ENCODE assay signal across 7 cellular contexts in the genomic region with DNA sequence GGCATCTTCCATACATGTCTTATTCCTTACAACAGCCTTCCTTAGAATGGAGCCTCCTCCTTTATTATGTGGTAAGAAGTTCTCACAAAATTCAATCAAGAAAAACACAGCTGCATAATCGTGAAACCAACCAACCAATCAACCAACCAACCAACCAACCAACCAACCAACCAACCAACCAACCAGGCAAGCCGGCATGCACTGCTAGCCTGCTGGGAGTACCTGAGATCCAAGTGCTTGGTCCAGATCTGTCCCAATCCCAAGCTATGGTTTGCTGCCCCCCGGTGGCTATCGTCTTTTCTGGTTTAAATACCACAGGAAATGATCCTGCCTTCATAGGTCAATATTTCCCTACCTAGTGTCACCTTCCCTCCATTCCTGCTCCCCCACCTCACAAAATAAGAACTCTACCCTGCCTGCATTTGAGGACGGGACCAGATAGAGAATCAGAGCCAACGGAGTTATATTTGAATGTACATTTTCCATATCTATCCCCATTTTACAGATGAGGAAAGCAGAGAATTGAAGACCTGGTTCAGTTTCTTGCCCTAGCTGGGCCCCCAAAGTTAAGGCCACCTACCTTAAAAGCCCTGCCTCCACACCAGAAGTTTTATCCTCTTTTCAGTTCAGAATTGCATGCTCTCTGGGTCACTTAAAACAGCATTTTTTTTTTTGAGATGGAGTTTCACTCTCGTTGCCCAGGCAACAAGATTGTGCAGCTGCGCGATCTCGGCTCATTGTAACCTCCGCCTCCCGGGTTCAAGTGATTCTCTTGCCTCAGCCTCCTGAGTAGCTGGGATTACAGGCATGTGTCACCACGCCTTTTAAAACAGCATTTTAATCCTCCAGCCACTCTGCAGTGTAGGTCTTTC. TPM values are rescaled to one million over a fixed set of nuclear protein-coding genes. Genes with fewer than 3 reads are reported as not detected.
DNase-seq lines count a peak whose midpoint lies in the region; ATAC-seq and TF ChIP-seq lines count a peak whose summit lies in the region.

No MANE protein-coding gene starts in this region.

- H4K20me1 ChIP-seq in mammary epithelial cell (ENCODE audit: insufficient read depth, low read length): no peaks in the 10 kb centered on the region

- ATAC-seq in SK-N-SH treated with all-trans-retinoic acid at 6 μM for 48 hours: peak; percentile 92
- ATAC-seq in GM18498 (IDR thresholded peaks at IDR 0.05; ENCODE audit: unreplicated experiment): no peak

- H3K4me3 ChIP-seq in mammary epithelial cell (replicated peaks in 1 of 3; ENCODE audit: insufficient read depth in 1 of 3, low read depth in 2 of 3, low read length in 3 of 3): no peak overlapping the region
- no peak overlapping the region for H3K4me3 ChIP-seq in kidney epithelial cell (ENCODE audit: low read depth, low read length)

- no TSS peak for BruUV-seq in mammary epithelial cell (replicated peaks; lab: Mats Ljungman, UMichigan)

- H2AFZ ChIP-seq in mammary epithelial cell (ENCODE audit: low read depth, low read length): no peak overlapping the region

- DNase-seq in GM04504 (ENCODE audit: low read depth) (peak; percentile 32), M059J (ENCODE audit: low read depth) (peak; percentile 78), mammary epithelial cell (peak; percentile 63), kidney epithelial cell (ENCODE audit: low read depth) (peak; percentile 23)
- DNase-seq in stimulated activated CD8-positive, alpha-beta memory T cell treated with anti-CD3 and anti-CD28 coated beads, Interleukin-2, amount 100 ng/mL, for 48 hours (ENCODE audit: low read depth in 2 of 2): peak; percentile 30 to 59

- dilution Hi-C loops in mammary epithelial cell (cut with HindIII; ENCODE audit: low sequenced_read_pairs): no loop called here

- no peaks in the 10 kb centered on the region for H3K9me3 ChIP-seq in mammary epithelial cell (replicated peaks; ENCODE audit: insufficient read depth, low read length)

- intact Hi-C loops in mammary epithelial cell (cut with micrococcal nuclease): loop anchor here (1.0 kb wide), 6 partner anchors 35 to 301 kb away; no protein-coding TSS in a partner anchor

- no peak overlapping the region for H3K9ac ChIP-seq in mammary epithelial cell (ENCODE audit: insufficient read depth, low read length)

- TF ChIP-seq CTCF in mammary epithelial cell (conservative IDR thresholded peaks at IDR 0.05 in 1 of 2, IDR thresholded peaks at IDR 0.05 in 1 of 2; ENCODE audit: extremely low read depth in 1 of 2, insufficient read depth in 1 of 2, low read depth in 1 of 2, low read length in 2 of 2): peak; percentile 78 to 80
- peak; percentile 65 for TF ChIP-seq CTCF in kidney epithelial cell (IDR thresholded peaks at IDR 0.05; ENCODE audit: insufficient read depth, low read length, poor library complexity, severe bottlenecking)

- no peak overlapping the region for H3K27ac ChIP-seq in mammary epithelial cell (ENCODE audit: insufficient read depth, low read depth, low read length)

- no peak overlapping the region for H3K4me2 ChIP-seq in mammary epithelial cell (ENCODE audit: insufficient read depth, low read depth, low read length)

- WGBS in mammary epithelial cell (ENCODE audit: low coverage, missing lambda C conversion rate): 54% methylated on average over 12 of the region's 13 CpGs

- CTCF ChIA-PET in mammary epithelial cell (lab: Charles Lee; ENCODE audit: low non-redundant PET): interaction anchor here (0.6 to 0.9 kb wide), 3 partner anchors 96 to 294 kb away, joined by 3 to 6 read pairs (median 5); no protein-coding TSS in a partner anchor

- H3K4me1 ChIP-seq in mammary epithelial cell (ENCODE audit: insufficient read depth, low read length): peaks cover 18% of the 10 kb centered on the region

- H3K79me2 ChIP-seq in mammary epithelial cell (ENCODE audit: insufficient read depth, low read length): no peaks in the 10 kb centered on the region

- H3K27me3 ChIP-seq in mammary epithelial cell (ENCODE audit: insufficient read depth, low read length) (no peaks in the 10 kb centered on the region), kidney epithelial cell (ENCODE audit: control insufficient read depth, insufficient read depth, low read length) (no peaks in the 10 kb centered on the region)

- in situ Hi-C loops in mammary epithelial cell (cut with MboI; ENCODE audit: low sequenced_read_pairs in 2 of 2): loop anchor here in 1 of 2 donors (5.0 kb wide), 1 partner anchor 107 kb away; no protein-coding TSS in a partner anchor

- H3K36me3 ChIP-seq in mammary epithelial cell (ENCODE audit: insufficient read depth, low read length): no peaks in the 10 kb centered on the region
- H3K36me3 ChIP-seq in kidney epithelial cell (ENCODE audit: control insufficient read depth, insufficient read depth, low read length): no peaks in the 10 kb centered on the region

TF ChIP-seq in SK-N-SH treated with all-trans-retinoic acid at 6 μM for 48 hours, 23 proteins besides CTCF, POLR2A, EP300 and RAD21:
- TF ChIP-seq ZNF70 (CRISPR knock-in tag; IDR thresholded peaks at IDR 0.05): no peak
- TF ChIP-seq TOX (CRISPR knock-in tag; IDR thresholded peaks at IDR 0.05; ENCODE audit: borderline replicate concordance): no peak
- no peak for TF ChIP-seq ISL1 (CRISPR knock-in tag; IDR thresholded peaks at IDR 0.05)
- TF ChIP-seq ZFP30 (CRISPR knock-in tag; IDR thresholded peaks at IDR 0.05): no peak

RNA-seq across cellular contexts. Expression of gene RAB44, which starts 27.1 kb away (rescaled TPM):
- total RNA-seq in M059J (2014; rRNA removed; shearing (Covaris generic)): not detected in 2 replicates
- total RNA-seq in mammary epithelial cell (under 1 TPM in 1 of 2 donors, not detected in 1; 0.17 TPM), kidney epithelial cell (0.07 TPM in 1 of 2 replicates, not detected in the other)
- polyA plus RNA-seq in mammary epithelial cell: 0.02 TPM
- not detected for polyA minus RNA-seq in mammary epithelial cell

RNA-seq across cellular contexts. Expression of gene CDKN1A, which starts 46.2 kb away (rescaled TPM):
- total RNA-seq in M059J (2014; rRNA removed; shearing (Covaris generic)): 48.5 and 53.0 TPM in 2 replicates
- total RNA-seq in mammary epithelial cell (100 to 1,000 TPM; 687 to 707 TPM), kidney epithelial cell (1,168 and 1,214 TPM in 2 replicates)
- 414 TPM for polyA plus RNA-seq in mammary epithelial cell
- 451 TPM for polyA minus RNA-seq in mammary epithelial cell

Comparison
In these comparisons a context has a peak if more than half of its experiments do, and no peak if none do; other contexts are left out.
1. DNase-seq: peak in every context shown above with its lines; median percentile 78 in M059J; 63 in mammary epithelial cell; 44 in stimulated activated CD8-positive, alpha-beta memory T cell treated with anti-CD3 and anti-CD28 coated beads, Interleukin-2, amount 100 ng/mL, for 48 hours; 32 in GM04504; 23 in kidney epithelial cell.
2. RNA of gene CDKN1A, which starts 46.2 kb away (total RNA-seq): 1,168 to 1,214 TPM in kidney epithelial cell and 687 to 707 TPM in mammary epithelial cell; 48.5 to 53.0 TPM in M059J; every median in the first group is over 10 times any median in the second.